8 cellular contexts compared by ENCODE assay signal in genomic region chr3:188948658-188949400, GRCh38.
DNase-seq lines count a peak whose midpoint lies in the region; ATAC-seq and TF ChIP-seq lines count a peak whose summit lies in the region.

No MANE protein-coding gene starts in this region.

- no peaks in the 10 kb centered on the region for H3K9me3 Mint-ChIP-seq in Caco-2 (ENCODE audit: unreplicated experiment)
- H3K9me3 Mint-ChIP-seq in dendritic cell treated with granulocyte-macrophage colony-stimulating factor and Interleukin-4, amounts not matched to agents 40 ng/mL and 50 ng/mL, for 4 days: no peaks in the 10 kb centered on the region

- H3K27ac Mint-ChIP-seq in Caco-2 (ENCODE audit: unreplicated experiment): peak overlapping the region; percentile 71
- peak overlapping the region; percentile 84 for H3K27ac Mint-ChIP-seq in dendritic cell treated with granulocyte-macrophage colony-stimulating factor and Interleukin-4, amounts not matched to agents 40 ng/mL and 50 ng/mL, for 4 days

- no peak overlapping the region for H3K4me3 ChIP-seq in Caco-2 (ENCODE audit: low read depth, low read length)
- no peak overlapping the region for H3K4me3 ChIP-seq in mucosa of stomach (ENCODE audit: low read length)
- no peak overlapping the region for H3K4me3 ChIP-seq in urinary bladder (ENCODE audit: low read depth, low read length)

- TF ChIP-seq CTCF in Caco-2 (IDR thresholded peaks at IDR 0.05; ENCODE audit: insufficient read depth in 1 of 2, low read depth in 1 of 2, low read length in 1 of 2, severe bottlenecking in 1 of 2, unreplicated experiment in 1 of 2): no peak

- H3K36me3 ChIP-seq in Caco-2 (ENCODE audit: control insufficient read depth, insufficient read depth, low read length) (no peaks in the 10 kb centered on the region), mucosa of stomach (ENCODE audit: control insufficient read depth, insufficient read depth, low read length) (no peaks in the 10 kb centered on the region), urinary bladder (ENCODE audit: insufficient read depth) (no peaks in the 10 kb centered on the region)

- peaks cover 30% of the 10 kb centered on the region for H3K4me1 ChIP-seq in Caco-2
- H3K4me1 ChIP-seq in mucosa of stomach (ENCODE audit: control insufficient read depth, insufficient read depth, low read length): peaks cover 47% of the 10 kb centered on the region
- H3K4me1 ChIP-seq in urinary bladder (ENCODE audit: insufficient read depth): peaks cover 10% of the 10 kb centered on the region

- intact Hi-C loops in Caco-2 (cut with micrococcal nuclease; ENCODE audit: unreplicated experiment): loop anchor here (1.0 to 5.0 kb wide), 2 partner anchors 67 to 203 kb away; no protein-coding TSS in a partner anchor
- intact Hi-C loops in dendritic cell treated with granulocyte-macrophage colony-stimulating factor and Interleukin-4, amounts not matched to agents 40 ng/mL and 50 ng/mL, for 4 days (cut with micrococcal nuclease): no loop called here

- H3K27me3 Mint-ChIP-seq in Caco-2 (ENCODE audit: insufficient read depth, unreplicated experiment): no peaks in the 10 kb centered on the region
- no peaks in the 10 kb centered on the region for H3K27me3 Mint-ChIP-seq in dendritic cell treated with granulocyte-macrophage colony-stimulating factor and Interleukin-4, amounts not matched to agents 40 ng/mL and 50 ng/mL, for 4 days

- POLR2A ChIA-PET in Caco-2 (lab: Charles Lee): no interaction called here

- H3K27ac ChIP-seq in urinary bladder (ENCODE audit: low read depth): peak overlapping the region; percentile 93

- no peaks in the 10 kb centered on the region for H3K27me3 ChIP-seq in Caco-2 (replicated peaks; ENCODE audit: control insufficient read depth, insufficient read depth, low read length)
- H3K27me3 ChIP-seq in mucosa of stomach (ENCODE audit: control insufficient read depth, insufficient read depth, low read length): no peaks in the 10 kb centered on the region

- DNase-seq in Caco-2: no peak
- peak; percentile 55 for DNase-seq in NCI-H69 (lab: John Stamatoyannopoulos, UW)
- DNase-seq in HUDEP-2 (lab: John Stamatoyannopoulos, UW; ENCODE audit: unreplicated experiment in 76 of 76): no peak
- no peak for DNase-seq in NK-92 treated with Interleukin-12 subunit alpha and Interleukin-12 subunit beta, amount 100 ng/mL, for 24 hours (lab: John Stamatoyannopoulos, UW)

- peak overlapping the region; percentile 75 for H3K9ac ChIP-seq in mucosa of stomach (ENCODE audit: low read length)

- no peaks in the 10 kb centered on the region for H3K9me3 ChIP-seq in Caco-2
- H3K9me3 ChIP-seq in mucosa of stomach (ENCODE audit: control insufficient read depth, low read length): no peaks in the 10 kb centered on the region

- peak overlapping the region; percentile 61 for H3K4me3 Mint-ChIP-seq in Caco-2 (ENCODE audit: unreplicated experiment)
- H3K4me3 Mint-ChIP-seq in dendritic cell treated with granulocyte-macrophage colony-stimulating factor and Interleukin-4, amounts not matched to agents 40 ng/mL and 50 ng/mL, for 4 days: peak overlapping the region; percentile 47

- WGBS in urinary bladder: 58% methylated on average over 6 of the region's 6 CpGs

- BruUV-seq in Caco-2 (replicated peaks; lab: Mats Ljungman, UMichigan): no TSS peak

- H3K4me1 Mint-ChIP-seq in Caco-2 (ENCODE audit: low read depth, unreplicated experiment): peaks cover 19% of the 10 kb centered on the region
- peaks cover 80% of the 10 kb centered on the region for H3K4me1 Mint-ChIP-seq in dendritic cell treated with granulocyte-macrophage colony-stimulating factor and Interleukin-4, amounts not matched to agents 40 ng/mL and 50 ng/mL, for 4 days (ENCODE audit: low read depth)

- peaks cover 7% of the 10 kb centered on the region for H3K36me3 Mint-ChIP-seq in Caco-2 (ENCODE audit: insufficient read depth, unreplicated experiment)
- H3K36me3 Mint-ChIP-seq in dendritic cell treated with granulocyte-macrophage colony-stimulating factor and Interleukin-4, amounts not matched to agents 40 ng/mL and 50 ng/mL, for 4 days (ENCODE audit: low read depth): no peaks in the 10 kb centered on the region

- CTCF ChIA-PET in Caco-2 (lab: Charles Lee): interaction anchor here (1.5 kb wide), 1 partner anchor 1210 kb away, joined by 4 read pairs; no protein-coding TSS in a partner anchor

- ATAC-seq in HG03432 (IDR thresholded peaks at IDR 0.05; ENCODE audit: unreplicated experiment): no peak
